ENCODE assay signal across 8 cellular contexts in the genomic region with DNA sequence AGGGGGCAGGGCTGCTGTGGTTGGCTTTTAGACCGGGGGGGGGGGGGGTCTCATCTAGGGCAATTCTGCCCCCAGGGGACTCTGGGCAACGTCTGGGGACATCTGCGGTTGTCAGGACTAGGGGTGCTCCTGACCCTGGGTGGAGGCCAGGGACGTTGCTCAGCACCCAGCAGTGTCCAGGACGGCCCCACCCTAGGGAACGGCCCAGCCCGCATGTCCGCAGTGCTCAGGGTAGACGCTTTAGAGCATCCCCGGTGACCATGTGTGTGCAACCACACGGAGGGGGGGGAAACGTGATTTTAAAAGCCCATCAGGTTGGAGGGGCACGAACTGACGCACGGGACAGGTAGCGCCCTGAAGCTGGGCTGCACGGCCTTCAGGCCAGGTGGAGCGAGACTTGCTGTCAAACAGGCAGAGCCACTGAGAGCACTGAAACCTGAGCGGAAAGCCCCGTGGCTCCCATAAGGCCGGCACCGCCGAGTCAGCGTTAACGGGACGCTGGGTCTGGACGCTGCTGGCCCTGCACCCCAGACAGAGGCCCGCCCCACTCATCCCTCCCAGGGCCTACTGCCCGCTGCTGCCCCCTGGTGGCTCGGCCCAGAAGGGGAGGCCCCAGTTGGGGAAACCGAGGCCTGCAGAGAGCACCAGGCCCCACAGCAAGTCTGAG. TPM values are rescaled to one million over a fixed set of nuclear protein-coding genes. Genes with fewer than 3 reads are reported as not detected.
DNase-seq lines count a peak whose midpoint lies in the region; TF ChIP-seq lines count a peak whose summit lies in the region.

No MANE protein-coding gene starts in this region.

- no peak overlapping the region for H2AFZ ChIP-seq in OCI-LY3 (ENCODE audit: low read depth, low read length)

- H3K9me3 ChIP-seq in OCI-LY3 (ENCODE audit: insufficient read depth, low read length) (no peaks in the 10 kb centered on the region), prostate gland (no peaks in the 10 kb centered on the region)

- no peaks in the 10 kb centered on the region for H3K27me3 ChIP-seq in OCI-LY3 (ENCODE audit: low read depth, low read length)
- H3K27me3 ChIP-seq in prostate gland (replicated peaks; ENCODE audit: insufficient read depth) = no peaks in the 10 kb centered on the region

- TF ChIP-seq POLR2A in prostate gland (IDR thresholded peaks at IDR 0.05) = no peak

- intact Hi-C loops in prostate gland (cut with DNase I) = loop anchor here (5.0 to 10.0 kb wide), 2 partner anchors 71 to 313 kb away; no protein-coding TSS in a partner anchor

- H3K9ac ChIP-seq in OCI-LY3 (ENCODE audit: low read length) = no peak overlapping the region

- no peak overlapping the region for H3K4me2 ChIP-seq in OCI-LY3 (ENCODE audit: low read length)

- DNase-seq in GM12864 (ENCODE audit: low read depth) (no peak), germinal center (ENCODE audit: low spot score) (peak; percentile 78), prostate gland (ENCODE audit: low spot score) (peak; percentile 48), NCI-H2171 (lab: John Stamatoyannopoulos, UW) (no peak), SIG-M5 treated with dmso at 0.1 percent for 504 hours (lab: John Stamatoyannopoulos, UW; ENCODE audit: unreplicated experiment) (no peak), NCI-H1436 (lab: John Stamatoyannopoulos, UW) (no peak)
- peak; percentile 30 for DNase-seq in activated gamma-delta T cell treated with anti-CD3 and anti-CD28 coated beads, Interleukin-2, amount 50 U/mL, for 16 hours (ENCODE audit: low read depth)

- H3K4me1 ChIP-seq in OCI-LY3 (ENCODE audit: low read length) (no peaks in the 10 kb centered on the region), prostate gland (replicated peaks) (no peaks in the 10 kb centered on the region)

- 59% methylated on average over 20 of the region's 31 CpGs for WGBS in prostate gland

- no peaks in the 10 kb centered on the region for H4K20me1 ChIP-seq in OCI-LY3 (ENCODE audit: insufficient read depth, low read length)

- peaks cover 17% of the 10 kb centered on the region for H3K36me3 ChIP-seq in OCI-LY3 (replicated peaks; ENCODE audit: low read depth, low read length)
- peaks cover 0 to 6% of the 10 kb centered on the region in 2 donors for H3K36me3 ChIP-seq in prostate gland

- TF ChIP-seq CTCF in GM12864 (IDR thresholded peaks at IDR 0.05; ENCODE audit: low read depth, low read length, missing control alignments) = peak; percentile 84
- TF ChIP-seq CTCF in OCI-LY3 (IDR thresholded peaks at IDR 0.05; ENCODE audit: low read depth, low read length) = peak; percentile 88
- peak; percentile 79 to 95 (median 92) for TF ChIP-seq CTCF in prostate gland (IDR thresholded peaks at IDR 0.05)

- H3K79me2 ChIP-seq in OCI-LY3 (ENCODE audit: low read length) = no peaks in the 10 kb centered on the region

- H3K27ac ChIP-seq in OCI-LY3 (ENCODE audit: low read length) (no peak overlapping the region), prostate gland (no peak overlapping the region)

- H3K4me3 ChIP-seq in GM12864 (ENCODE audit: low read depth, low read length) (no peak overlapping the region), OCI-LY3 (ENCODE audit: low read length) (no peak overlapping the region), prostate gland (no peak overlapping the region)

RNA-seq across cellular contexts. Expression of a gene that starts 8.3 kb away (rescaled TPM):
- 10 to 100 TPM; 38.2 to 52.8 TPM for total RNA-seq in prostate gland

RNA-seq across cellular contexts. Expression of a gene that starts 11.6 kb away (rescaled TPM):
- total RNA-seq in prostate gland = 1 to 10 TPM; 1.1 to 4.0 TPM

RNA-seq across cellular contexts. Expression of a gene that starts 33.0 kb away (rescaled TPM):
- 1 to 10 TPM in 1 of 2 donors, under 1 TPM in 1; 0.36 to 1.9 TPM for total RNA-seq in prostate gland

RNA-seq across cellular contexts. Expression of a gene that starts 45.5 kb away (rescaled TPM):
- 100 to 1,000 TPM; 184 to 369 TPM for total RNA-seq in prostate gland

Comparison
In these comparisons a context has a peak if more than half of its experiments do, and no peak if none do; other contexts are left out.
1. DNase-seq: peak in activated gamma-delta T cell treated with anti-CD3 and anti-CD28 coated beads, Interleukin-2, amount 50 U/mL, for 16 hours (single experiment), germinal center (single experiment) and prostate gland (single experiment); none in GM12864 (single experiment), NCI-H2171 (single experiment), SIG-M5 treated with dmso at 0.1 percent for 504 hours (single experiment) and NCI-H1436 (single experiment).
2. Peak in every context shown above with its lines, with median percentiles within 50 percentile points of each other: CTCF ChIP-seq.